28 cellular contexts compared by ENCODE assay signal in genomic region chr21:21039624-21040023, GRCh38. TPM values are rescaled to one million over a fixed set of nuclear protein-coding genes. Genes with fewer than 3 reads are reported as not detected.
DNase-seq lines count a peak whose midpoint lies in the region; FAIRE-seq and TF ChIP-seq lines count a peak whose summit lies in the region.
"Had no signal": no experiment of that assay in that cellular context is flagged by ENCODE, and none has a peak within 500 bp of the region (broad histone marks: within the 10 kb centered on the region; RNA-seq: fewer than 3 reads in every experiment).

No MANE protein-coding gene starts in this region.

- no peak overlapping the region for H3K4me3 ChIP-seq in SU-DHL-6 (ENCODE audit: insufficient read depth, low read length, poor library complexity, severe bottlenecking)
- H3K4me3 ChIP-seq in kidney (ENCODE audit: low read length in 2 of 2), result no peak overlapping the region
- H3K4me3 ChIP-seq: BLaER1 had no signal

- no peak overlapping the region for H3K4me2 ChIP-seq in SU-DHL-6 (ENCODE audit: low read depth, low read length, poor library complexity, severe bottlenecking)
- H3K4me2 ChIP-seq: BLaER1 had no signal

- H3K9me3 ChIP-seq in SU-DHL-6 (ENCODE audit: insufficient read depth, low read length) (peaks cover 5% of the 10 kb centered on the region; the same call in 1 of the 2 replicates), kidney (ENCODE audit: control insufficient read depth in 1 of 2, low read length in 2 of 2) (no peaks in the 10 kb centered on the region)
- H3K9me3 ChIP-seq: BLaER1 had no signal

- H3K36me3 ChIP-seq in SU-DHL-6 (ENCODE audit: low read length) (no peaks in the 10 kb centered on the region), kidney (ENCODE audit: control insufficient read depth in 1 of 2, insufficient read depth in 2 of 2, low read length in 2 of 2) (no peaks in the 10 kb centered on the region)
- H3K36me3 ChIP-seq: BLaER1 had no signal

- H3K9ac ChIP-seq in SU-DHL-6 (ENCODE audit: low read length), result no peak overlapping the region
- H3K9ac ChIP-seq in kidney (ENCODE audit: low read length in 2 of 2), result no peak overlapping the region
- H3K9ac ChIP-seq: BLaER1 had no signal

- intact Hi-C loops in kidney (cut with DNase I), result no loop called here

- H2AFZ ChIP-seq in SU-DHL-6 (ENCODE audit: low read depth, low read length, severe bottlenecking), result peak overlapping the region; percentile 65

- H3K27me3 ChIP-seq in SU-DHL-6 (ENCODE audit: low read length), result no peaks in the 10 kb centered on the region
- H3K27me3 ChIP-seq: BLaER1 had no signal

- FAIRE-seq in kidney (lab: Jason Lieb, UNC), result no peak
- FAIRE-seq: A204.1, GM18507, HTR-8/SVneo had no signal

- no peaks in the 10 kb centered on the region for H3K79me2 ChIP-seq in SU-DHL-6 (ENCODE audit: insufficient read depth, low read length)

- TF ChIP-seq CTCF in SU-DHL-6 (IDR thresholded peaks at IDR 0.05; ENCODE audit: insufficient read depth, low read length, poor library complexity, severe bottlenecking) (no peak), kidney (IDR thresholded peaks at IDR 0.05; ENCODE audit: borderline replicate concordance, extremely low read depth, insufficient read depth) (no peak)

- no peaks in the 10 kb centered on the region for H4K20me1 ChIP-seq in SU-DHL-6 (ENCODE audit: low read depth, low read length)
- H4K20me1 ChIP-seq: BLaER1 had no signal

- DNase-seq in NCI-H510A treated with DMSO at 0.1 percent for 48 hours (lab: John Stamatoyannopoulos, UW) (peak; percentile 17), NCI-H510A (lab: John Stamatoyannopoulos, UW) (no peak), HEK293T (ENCODE audit: extremely low spot score) (no peak), NCI-H69 (lab: John Stamatoyannopoulos, UW) (peak; percentile 71), nucleus accumbens (lab: John Stamatoyannopoulos, UW) (no peak), kidney (no peak), NCI-H187 (lab: John Stamatoyannopoulos, UW) (no peak)
- DNase-seq: CD4-positive, CD25-positive, alpha-beta regulatory T cell; DMS153; H7; HFFc6; KBM-7; MV-4-11; NCI-H1436 treated with DMSO at 0.1 percent for 48 hours; NCI-H1930; NCI-H2107; NCI-H446 treated with DMSO at 0.1 percent for 48 hours; NK-92 treated with Interleukin-12 subunit alpha and Interleukin-12 subunit beta, amount 100 ng/mL, for 24 hours; Right ventricle myocardium superior; RPMI8226; T-helper 17 cell; T1000 had no signal

- H3K4me1 ChIP-seq in kidney (ENCODE audit: control insufficient read depth in 1 of 2, insufficient read depth in 1 of 2, low read depth in 1 of 2, low read length in 2 of 2), result no peaks in the 10 kb centered on the region
- H3K4me1 ChIP-seq: BLaER1 had no signal

- POLR2A ChIA-PET in HEK293T (lab: Yijun Ruan, JAX), result interaction anchor here (0.9 kb wide), 1 partner anchor 42 kb away, joined by 3 read pairs; the partner anchor contains the start of gene NCAM2

- CTCF ChIA-PET in HEK293T (lab: Yijun Ruan, JAX), result no interaction called here

- no peak overlapping the region for H3K27ac ChIP-seq in SU-DHL-6 (ENCODE audit: low read depth, low read length)
- H3K27ac ChIP-seq in kidney (ENCODE audit: low read depth in 2 of 2, low read length in 2 of 2), result no peak overlapping the region
- H3K27ac ChIP-seq: BLaER1 had no signal

- H3K9me2 ChIP-seq in SU-DHL-6 (replicated peaks; ENCODE audit: insufficient read depth, low read length), result no peaks in the 10 kb centered on the region

- no peaks in the 10 kb centered on the region for H3F3A ChIP-seq in SU-DHL-6 (ENCODE audit: insufficient read depth)

TF ChIP-seq in HEK293T, 16 proteins besides CTCF, POLR2A, EP300 and RAD21:
- TF ChIP-seq PKNOX1 (IDR thresholded peaks at IDR 0.05) (0 out of 2 replicates have a peak, but pooled peaks have one; percentile 13), ARNT (IDR thresholded peaks at IDR 0.05) (no peak)
TF ChIP-seq in HEK293T: peak in this region for 1.

RNA-seq across cellular contexts. Expression of gene NCAM2, which starts 41.4 kb away (rescaled TPM):
- total RNA-seq in kidney, result 0.82 TPM
- polyA plus RNA-seq in kidney (ENCODE audit: insufficient read depth, low read depth, low replicate concordance), result 0.13 TPM
- total RNA-seq: CD4-positive, CD25-positive, alpha-beta regulatory T cell; MCF 10A; T-helper 17 cell had no signal
- polyA plus RNA-seq: CD4-positive, CD25-positive, alpha-beta regulatory T cell had no signal

Comparison
In these comparisons a context has a peak if more than half of its experiments do, and no peak if none do; other contexts are left out.
1. DNase-seq: peak in NCI-H510A treated with DMSO at 0.1 percent for 48 hours (single experiment) and NCI-H69 (single experiment); none in NCI-H510A (single experiment), HEK293T (single experiment), nucleus accumbens (0 of 56), kidney (single experiment) and NCI-H187 (0 of 2).